30 cellular contexts compared by ENCODE assay signal in the genomic region with DNA sequence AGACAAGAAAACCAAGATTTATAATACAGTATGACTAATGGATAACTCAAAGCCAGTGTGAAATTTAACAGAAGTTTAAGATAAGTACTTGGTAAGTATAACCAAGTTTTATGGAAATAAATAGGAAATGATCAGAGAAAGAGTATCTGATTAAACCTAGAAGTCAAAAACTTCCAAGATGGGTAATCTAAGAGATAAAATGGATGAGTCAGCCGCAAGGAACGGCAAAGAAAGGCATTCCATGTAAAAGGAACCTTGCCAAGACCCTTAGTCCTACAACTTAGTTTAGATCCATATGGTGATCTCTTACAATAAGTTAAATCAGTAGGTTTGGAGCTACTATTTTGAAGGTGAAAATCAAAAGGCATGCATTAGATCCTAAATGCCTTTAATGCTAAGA. TPM values are rescaled to one million over a fixed set of nuclear protein-coding genes. Genes with fewer than 3 reads are reported as not detected.
DNase-seq lines count a peak whose midpoint lies in the region; ATAC-seq and TF ChIP-seq lines count a peak whose summit lies in the region.
"Had no signal": no experiment of that assay in that cellular context is flagged by ENCODE, and none has a peak within 500 bp of the region (broad histone marks: within the 10 kb centered on the region; RNA-seq: fewer than 3 reads in every experiment).

No MANE protein-coding gene starts in this region.

- H3K27ac ChIP-seq in Karpas-422 (ENCODE audit: low read length) = no peak overlapping the region
- H3K27ac ChIP-seq in mesenchymal stem cell (ENCODE audit: low read length, poor library complexity, severe bottlenecking) = no peak overlapping the region
- no peak overlapping the region for H3K27ac ChIP-seq in RWPE1
- H3K27ac ChIP-seq: body of pancreas, dorsolateral prefrontal cortex, esophagus squamous epithelium, psoas muscle, tibial artery, WERI-Rb-1 had no signal

- WGBS in mesenchymal stem cell = 71% methylated on average over 1 of the region's 2 CpGs

- no peak overlapping the region for H2BK15ac ChIP-seq in mesenchymal stem cell (ENCODE audit: low read depth, poor library complexity, severe bottlenecking)

- no peaks in the 10 kb centered on the region for H4K20me1 ChIP-seq in Karpas-422 (ENCODE audit: insufficient read depth, low read depth, low read length)

- no peaks in the 10 kb centered on the region for H3K79me2 ChIP-seq in Karpas-422 (ENCODE audit: low read length)

- POLR2A ChIA-PET in RWPE1 (lab: Yijun Ruan, JAX; ENCODE audit: low non-redundant PET) = no interaction called here

- H2AK5ac ChIP-seq in mesenchymal stem cell (ENCODE audit: low read length, severe bottlenecking) = no peak overlapping the region

- no peak overlapping the region for H3K23ac ChIP-seq in mesenchymal stem cell (ENCODE audit: low read length in 2 of 2)

- no peak overlapping the region for H3K4ac ChIP-seq in mesenchymal stem cell (ENCODE audit: low read depth in 1 of 2, low read length in 2 of 2)

- no peaks in the 10 kb centered on the region for H3K27me3 ChIP-seq in Karpas-422 (ENCODE audit: low read length)
- H3K27me3 ChIP-seq in mesenchymal stem cell (ENCODE audit: control insufficient read depth in 1 of 2, insufficient read depth in 1 of 2, low read length in 2 of 2) = no peaks in the 10 kb centered on the region
- H3K27me3 ChIP-seq: body of pancreas, dorsolateral prefrontal cortex, esophagus squamous epithelium, tibial artery had no signal

- no peaks in the 10 kb centered on the region for H3K36me3 ChIP-seq in Karpas-422 (ENCODE audit: insufficient read depth, low read length)
- H3K36me3 ChIP-seq in mesenchymal stem cell (ENCODE audit: control insufficient read depth in 1 of 2, insufficient read depth in 2 of 2, low read depth in 1 of 2, low read length in 2 of 2) = peaks cover 7 to 27% of the 10 kb centered on the region in 2 experiments

- DNase-seq in EL = peak; percentile 83
- DNase-seq in Karpas-422 = peak; percentile 21
- peak; percentile 5 for DNase-seq in astrocyte of the spinal cord (ENCODE audit: low read depth, low spot score)
- peak; percentile 45 for DNase-seq in mesenchymal stem cell
- no peak for DNase-seq in GM10266 (ENCODE audit: extremely low spot score)
- no peak for DNase-seq in RWPE1 (ENCODE audit: low spot score)
- DNase-seq: activated CD4-positive, alpha-beta T cell treated with anti-CD3 and anti-CD28 coated beads for 48 hours; activated effector memory CD4-positive, alpha-beta T cell treated with anti-CD3 and anti-CD28 coated beads, Interleukin-2, amount 50 U/mL, for 16 hours; activated naive CD8-positive, alpha-beta T cell treated with anti-CD3 and anti-CD28 coated beads for 36 hours; body of pancreas; DMS79; dorsolateral prefrontal cortex; esophagus squamous epithelium; hypothalamus; left cardiac atrium; MV-4-11; natural killer cell; NCI-H1436; NCI-H2081; NCI-H69; nucleus accumbens; psoas muscle; SHP77; stimulated activated CD4-positive, alpha-beta T cell treated with anti-CD3 and anti-CD28 coated beads, Interleukin-4, amount 100 ng/mL, for 1 hour; T1000; tibial artery; WERI-Rb-1 had no signal

- no peak overlapping the region for H4K8ac ChIP-seq in mesenchymal stem cell (ENCODE audit: low read length)

- H2AFZ ChIP-seq in Karpas-422 (ENCODE audit: low read length) (no peak overlapping the region), mesenchymal stem cell (ENCODE audit: low read depth, low read length) (no peak overlapping the region)

- no peak overlapping the region for H2BK12ac ChIP-seq in mesenchymal stem cell (ENCODE audit: low read length in 2 of 2)

- ATAC-seq in HG02973 (IDR thresholded peaks at IDR 0.05; ENCODE audit: unreplicated experiment) = no peak
- ATAC-seq: body of pancreas, left cardiac atrium, natural killer cell, psoas muscle, sciatic nerve had no signal

- CTCF ChIA-PET in RWPE1 (lab: Yijun Ruan, JAX) = interaction anchor here (0.7 kb wide), 2 partner anchors 52 to 69 kb away, joined by 3 to 5 read pairs; no protein-coding TSS in a partner anchor

- no peak overlapping the region for H2BK5ac ChIP-seq in mesenchymal stem cell (ENCODE audit: low read depth, low read length, poor library complexity, severe bottlenecking)

- H3K9me3 ChIP-seq in Karpas-422 (ENCODE audit: low read length) (no peaks in the 10 kb centered on the region), mesenchymal stem cell (ENCODE audit: control insufficient read depth, low read length) (no peaks in the 10 kb centered on the region)
- H3K9me3 ChIP-seq: body of pancreas, esophagus squamous epithelium, psoas muscle, tibial artery had no signal

- no peak overlapping the region for H3K4me3 ChIP-seq in Karpas-422 (ENCODE audit: low read length)
- H3K4me3 ChIP-seq in astrocyte of the spinal cord (ENCODE audit: low read depth, low read length) = no peak overlapping the region
- no peak overlapping the region for H3K4me3 ChIP-seq in mesenchymal stem cell (ENCODE audit: insufficient read depth in 1 of 2, low read depth in 1 of 2, low read length in 2 of 2)
- H3K4me3 ChIP-seq: body of pancreas, dorsolateral prefrontal cortex, esophagus squamous epithelium, lung, psoas muscle, tibial artery had no signal

- H3K4me1 ChIP-seq in Karpas-422 (ENCODE audit: low read length) = no peaks in the 10 kb centered on the region
- H3K4me1 ChIP-seq in mesenchymal stem cell (ENCODE audit: control insufficient read depth, insufficient read depth, low read depth, low read length) = no peaks in the 10 kb centered on the region
- H3K4me1 ChIP-seq: body of pancreas, esophagus squamous epithelium, psoas muscle, tibial artery had no signal

- no peak overlapping the region for H4K91ac ChIP-seq in mesenchymal stem cell (ENCODE audit: low read length)

- in situ Hi-C loops in astrocyte of the spinal cord (cut with HindIII; ENCODE audit: low sequenced_read_pairs) = no loop called here

- no peaks in the 10 kb centered on the region for H3K9me2 ChIP-seq in Karpas-422 (replicated peaks; ENCODE audit: insufficient read depth, low read length)

- H3K4me2 ChIP-seq in Karpas-422 (ENCODE audit: low read depth, low read length, poor library complexity, severe bottlenecking) (no peak overlapping the region), mesenchymal stem cell (ENCODE audit: low read length, poor library complexity, severe bottlenecking) (no peak overlapping the region)

- no peak overlapping the region for H3K14ac ChIP-seq in mesenchymal stem cell (ENCODE audit: low read length in 2 of 2)

- H3K79me1 ChIP-seq in mesenchymal stem cell (replicated peaks; ENCODE audit: low read length, poor library complexity, severe bottlenecking) = no peaks in the 10 kb centered on the region

- H3K9ac ChIP-seq in Karpas-422 (ENCODE audit: low read length) (no peak overlapping the region), mesenchymal stem cell (ENCODE audit: low read length) (no peak overlapping the region)

- no peak overlapping the region for H3K18ac ChIP-seq in mesenchymal stem cell (ENCODE audit: low read depth in 1 of 2, low read length in 2 of 2)

- TF ChIP-seq CTCF in astrocyte of the spinal cord (IDR thresholded peaks at IDR 0.05; ENCODE audit: low read depth, low read length) (no peak), GM10266 (IDR thresholded peaks at IDR 0.05; ENCODE audit: control insufficient read depth, insufficient read depth, low read depth, missing control alignments) (no peak), RWPE1 (conservative IDR thresholded peaks at IDR 0.05; ENCODE audit: low read depth) (no peak)

- no peak overlapping the region for H2BK120ac ChIP-seq in mesenchymal stem cell (ENCODE audit: low read depth, low read length)

RNA-seq across cellular contexts. Expression of gene LIN54, which starts 34.8 kb away (rescaled TPM):
- 5.6 and 10.6 TPM in 2 replicates for total RNA-seq in Karpas-422 (2014; rRNA removed; shearing (Covaris generic); ENCODE audit: low replicate concordance)
- 8.7 TPM for polyA plus RNA-seq in mesenchymal stem cell (2013, experiment 1 of 2)
- polyA plus RNA-seq in mesenchymal stem cell (2013, experiment 2 of 2) = 8.6 TPM

RNA-seq across cellular contexts. Expression of gene COPS4, which starts 59.2 kb away (rescaled TPM):
- 37.6 and 42.7 TPM in 2 replicates for total RNA-seq in Karpas-422 (2014; rRNA removed; shearing (Covaris generic); ENCODE audit: low replicate concordance)
- 41.8 TPM for polyA plus RNA-seq in mesenchymal stem cell (2013, experiment 1 of 2)
- 42.4 TPM for polyA plus RNA-seq in mesenchymal stem cell (2013, experiment 2 of 2)

Comparison
In these comparisons a context has a peak if more than half of its experiments do, and no peak if none do; other contexts are left out.
1. DNase-seq: peak in EL (single experiment), Karpas-422 (single experiment), astrocyte of the spinal cord (single experiment) and mesenchymal stem cell (single experiment); none in GM10266 (single experiment) and RWPE1 (single experiment).